Comparison of ENCODE assay signal across 17 cellular contexts in genomic region chr6:13065596-13065995, GRCh38.
DNase-seq lines count a peak whose midpoint lies in the region; ATAC-seq and TF ChIP-seq lines count a peak whose summit lies in the region.
"Had no signal": no experiment of that assay in that cellular context is flagged by ENCODE, and none has a peak within 500 bp of the region (broad histone marks: within the 10 kb centered on the region; RNA-seq: fewer than 3 reads in every experiment).

No MANE protein-coding gene starts in this region.

- in situ Hi-C loops in brain microvascular endothelial cell (cut with HindIII; ENCODE audit: low pct_ligation_motif_present, low sequenced_read_pairs), result no loop called here

- H3K27ac ChIP-seq in brain microvascular endothelial cell, result no peak overlapping the region
- H3K27ac ChIP-seq: BLaER1 treated with 17β-estradiol and CSF1 and Interleukin-3, amounts not matched to agents 10 nM and 100 nM had no signal

- TF ChIP-seq CTCF in fibroblast of mammary gland (conservative IDR thresholded peaks at IDR 0.05; ENCODE audit: control insufficient read depth, insufficient read depth, low read depth, low read length) (no peak), brain microvascular endothelial cell (IDR thresholded peaks at IDR 0.05; ENCODE audit: low read depth, low read length, missing control alignments) (no peak)

- no peaks in the 10 kb centered on the region for H3K36me3 ChIP-seq in brain microvascular endothelial cell (replicated peaks)
- H3K36me3 ChIP-seq: BLaER1 treated with 17β-estradiol and CSF1 and Interleukin-3, amounts not matched to agents 10 nM and 100 nM had no signal

- no peak overlapping the region for H3K4me3 ChIP-seq in fibroblast of mammary gland (ENCODE audit: control insufficient read depth, low read depth, low read length)
- H3K4me3 ChIP-seq in brain microvascular endothelial cell (ENCODE audit: low read depth, low read length), result no peak overlapping the region
- H3K4me3 ChIP-seq: BLaER1 treated with 17β-estradiol and CSF1 and Interleukin-3, amounts not matched to agents 10 nM and 100 nM; GM23338 had no signal

- DNase-seq in AG20443 (ENCODE audit: low spot score), result peak; percentile 29
- peak; percentile 14 for DNase-seq in GM03348 (ENCODE audit: low spot score)
- DNase-seq in NCI-H1048 (lab: John Stamatoyannopoulos, UW), result peak; percentile 75
- DNase-seq in fibroblast of mammary gland (ENCODE audit: low read depth), result peak; percentile 19
- DNase-seq in brain microvascular endothelial cell, result no peak
- no peak for DNase-seq in NCI-H1417 treated with DMSO at 0.1 percent for 48 hours (lab: John Stamatoyannopoulos, UW)
- DNase-seq: AML-193; CD4-positive, CD25-positive, alpha-beta regulatory T cell; DMS53; H7; IMR-90; Kasumi-1; KBM-7 had no signal

- ATAC-seq in HG03025 (IDR thresholded peaks at IDR 0.05; ENCODE audit: low FRiP score, unreplicated experiment) (no peak), GM21526 (IDR thresholded peaks at IDR 0.05; ENCODE audit: low FRiP score, unreplicated experiment) (no peak)
- ATAC-seq: GM23338 had no signal

- no peaks in the 10 kb centered on the region for H3K27me3 ChIP-seq in brain microvascular endothelial cell (replicated peaks)
- H3K27me3 ChIP-seq: BLaER1 treated with 17β-estradiol and CSF1 and Interleukin-3, amounts not matched to agents 10 nM and 100 nM had no signal

Comparison
In these comparisons a context has a peak if more than half of its experiments do, and no peak if none do; other contexts are left out.
1. DNase-seq: peak in AG20443 (single experiment), GM03348 (single experiment), NCI-H1048 (single experiment) and fibroblast of mammary gland (single experiment); none in brain microvascular endothelial cell (single experiment) and NCI-H1417 treated with DMSO at 0.1 percent for 48 hours (single experiment).